In genomic region chrX:53321216-53321942, GRCh38 we compare ENCODE assay signal across 8 cellular contexts. TPM values are rescaled to one million over a fixed set of nuclear protein-coding genes. Genes with fewer than 3 reads are reported as not detected.
DNase-seq lines count a peak whose midpoint lies in the region; ATAC-seq, FAIRE-seq and TF ChIP-seq lines count a peak whose summit lies in the region.

No MANE protein-coding gene starts in this region.

- WGBS in A549 (ENCODE audit: missing lambda C conversion rate): 0% methylated on average over 3 of the region's 60 CpGs
- WGBS in liver: 1% methylated on average over 56 of the region's 60 CpGs

- in situ Hi-C loops in T47D (cut with HindIII; ENCODE audit: low pct_unique_long_range_greater_than_20kb, low sequenced_read_pairs): no loop called here

- no peaks in the 10 kb centered on the region for H3K9me3 ChIP-seq in A549
- no peaks in the 10 kb centered on the region; the same call in 1 of the 2 replicates for H3K9me3 ChIP-seq in HUES6 (ENCODE audit: control insufficient read depth, insufficient read depth, low read depth, low read length)
- no peaks in the 10 kb centered on the region for H3K9me3 ChIP-seq in liver (ENCODE audit: control insufficient read depth in 4 of 4, low read length in 3 of 4)
- H3K9me3 ChIP-seq in tibial artery: no peaks in the 10 kb centered on the region

- peak overlapping the region; percentile 89 for H3K4me3 ChIP-seq in A549
- peak overlapping the region; percentile 78 for H3K4me3 ChIP-seq in HUES6 (ENCODE audit: low read depth, low read length)
- peak overlapping the region; percentile 41 to 68 (median 51) for H3K4me3 ChIP-seq in liver (ENCODE audit: low read depth in 1 of 3, low read length in 3 of 3)
- H3K4me3 ChIP-seq in tibial artery: peak overlapping the region; percentile 55 to 71

- H3K27ac ChIP-seq in A549 (peak overlapping the region; percentile 63 to 86), HUES6 (ENCODE audit: low read depth, low read length) (no peak overlapping the region), liver (ENCODE audit: low read depth in 1 of 2, low read length in 2 of 2) (no peak overlapping the region), tibial artery (no peak overlapping the region)

- no peak for TF ChIP-seq EP300 in A549 (IDR thresholded peaks at IDR 0.05)

- intact Hi-C loops in tibial artery (cut with DNase I; ENCODE audit: low total_unique reads): no loop called here

- TF ChIP-seq POLR2A in A549 (IDR thresholded peaks at IDR 0.05; ENCODE audit: low read length): peak; percentile 63

- TF ChIP-seq RAD21 in A549 (conservative IDR thresholded peaks at IDR 0.05 in 1 of 2, IDR thresholded peaks at IDR 0.05 in 1 of 2): no peak
- no peak for TF ChIP-seq RAD21 in liver (IDR thresholded peaks at IDR 0.05)

- TF ChIP-seq CTCF in A549 (IDR thresholded peaks at IDR 0.05) (no peak), liver (IDR thresholded peaks at IDR 0.05; ENCODE audit: low read depth, low read length, missing input control) (no peak), tibial artery (IDR thresholded peaks at IDR 0.05) (no peak)

- no peak overlapping the region for H3K9ac ChIP-seq in HUES6 (ENCODE audit: low read length)
- H3K9ac ChIP-seq in liver (ENCODE audit: low read depth in 1 of 2, low read length in 2 of 2): no peak overlapping the region

- H3K36me3 ChIP-seq in HUES6 (ENCODE audit: control insufficient read depth, insufficient read depth, low read length) (no peaks in the 10 kb centered on the region), liver (ENCODE audit: control insufficient read depth in 4 of 4, insufficient read depth in 3 of 4, low read depth in 1 of 4, low read length in 3 of 4) (no peaks in the 10 kb centered on the region), tibial artery (no peaks in the 10 kb centered on the region)

- POLR2A ChIA-PET in A549 (lab: Yijun Ruan, JAX): no interaction called here

- peak overlapping the region; percentile 100 for H3K4me2 ChIP-seq in A549

- ATAC-seq in A549 (peak; percentile 51 to 63), HG03432 (IDR thresholded peaks at IDR 0.05; ENCODE audit: unreplicated experiment) (no peak), GM19455 (IDR thresholded peaks at IDR 0.05; ENCODE audit: unreplicated experiment) (no peak)

- no peak for DNase-seq in A549 (ENCODE audit: low read depth in 1 of 2, low spot score in 1 of 2)
- peak; percentile 32 to 68 for DNase-seq in T47D (ENCODE audit: low read depth in 1 of 2, low spot score in 1 of 2)
- no peak for DNase-seq in tibial artery
- no peak for DNase-seq in NCI-H1092 (lab: John Stamatoyannopoulos, UW)

- H3K27me3 ChIP-seq in HUES6 (ENCODE audit: control insufficient read depth, insufficient read depth, low read length) (peaks cover 78% of the 10 kb centered on the region), liver (ENCODE audit: control insufficient read depth in 4 of 4, insufficient read depth in 4 of 4, low read length in 3 of 4) (peaks cover 0 to 5% (median 1%) of the 10 kb centered on the region in 4 donors), tibial artery (no peaks in the 10 kb centered on the region)

- peaks cover 10% of the 10 kb centered on the region; the same call in 2 of the 3 replicates for H3K4me1 ChIP-seq in A549
- H3K4me1 ChIP-seq in HUES6 (ENCODE audit: control insufficient read depth, insufficient read depth, low read length): peaks cover 38% of the 10 kb centered on the region
- peaks cover 3 to 18% (median 11%) of the 10 kb centered on the region in 4 donors for H3K4me1 ChIP-seq in liver (ENCODE audit: control insufficient read depth in 4 of 4, insufficient read depth in 4 of 4, low read length in 3 of 4)
- peaks cover 0 to 30% (median 12%) of the 10 kb centered on the region in 4 donors for H3K4me1 ChIP-seq in tibial artery

- CTCF ChIA-PET in A549 (lab: Yijun Ruan, JAX): interaction anchor here (0.9 to 13.1 kb wide), 5 partner anchors 8 to 126 kb away, joined by 3 to 174 read pairs (median 19); partner anchors contain the start of gene IQSEC2

- FAIRE-seq in A549 (lab: Jason Lieb, UNC): no peak

TF ChIP-seq in A549, 52 proteins besides CTCF, POLR2A, EP300 and RAD21 (continues in another document):
- TF ChIP-seq, protein P1, sequence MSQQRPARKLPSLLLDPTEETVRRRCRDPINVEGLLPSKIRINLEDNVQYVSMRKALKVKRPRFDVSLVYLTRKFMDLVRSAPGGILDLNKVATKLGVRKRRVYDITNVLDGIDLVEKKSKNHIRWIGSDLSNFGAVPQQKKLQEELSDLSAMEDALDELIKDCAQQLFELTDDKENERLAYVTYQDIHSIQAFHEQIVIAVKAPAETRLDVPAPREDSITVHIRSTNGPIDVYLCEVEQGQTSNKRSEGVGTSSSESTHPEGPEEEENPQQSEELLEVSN (IDR thresholded peaks at IDR 0.05; ENCODE audit: borderline replicate concordance, low read depth): no peak
- no peak for TF ChIP-seq RFX5 (IDR thresholded peaks at IDR 0.05)
- no peak for TF ChIP-seq NPAS2 (CRISPR knock-in tag; IDR thresholded peaks at IDR 0.05; ENCODE audit: borderline replicate concordance)
- TF ChIP-seq CBX2 (IDR thresholded peaks at IDR 0.05; ENCODE audit: borderline replicate concordance, low read depth): no peak
- TF ChIP-seq RCOR1 (IDR thresholded peaks at IDR 0.05; ENCODE audit: low read depth, low read length): no peak
- TF ChIP-seq FOSL2 (IDR thresholded peaks at IDR 0.05): no peak
- TF ChIP-seq FOSL2 (CRISPR knock-in tag; IDR thresholded peaks at IDR 0.05): no peak
- TF ChIP-seq BCL3 (IDR thresholded peaks at IDR 0.05): no peak
- TF ChIP-seq ZNF302 (CRISPR knock-in tag; IDR thresholded peaks at IDR 0.05): no peak

TF ChIP-seq in liver, 16 proteins besides CTCF, POLR2A, EP300 and RAD21 (continues in another document):
- TF ChIP-seq EGR1 (IDR thresholded peaks at IDR 0.05; ENCODE audit: low read depth in 2 of 2) (no peak), HNF4G (IDR thresholded peaks at IDR 0.05) (no peak), GABPA (IDR thresholded peaks at IDR 0.05 in 1 of 2, conservative IDR thresholded peaks at IDR 0.05 in 1 of 2) (no peak), NR2F2 (IDR thresholded peaks at IDR 0.05) (no peak), TAF1 (conservative IDR thresholded peaks at IDR 0.05) (no peak), YY1 (IDR thresholded peaks at IDR 0.05) (no peak), SP1 (IDR thresholded peaks at IDR 0.05) (no peak), RXRA (IDR thresholded peaks at IDR 0.05) (no peak), FOXA2 (IDR thresholded peaks at IDR 0.05) (no peak), FOXA1 (IDR thresholded peaks at IDR 0.05) (no peak), JUND (IDR thresholded peaks at IDR 0.05) (no peak)
- TF ChIP-seq, protein P2, sequence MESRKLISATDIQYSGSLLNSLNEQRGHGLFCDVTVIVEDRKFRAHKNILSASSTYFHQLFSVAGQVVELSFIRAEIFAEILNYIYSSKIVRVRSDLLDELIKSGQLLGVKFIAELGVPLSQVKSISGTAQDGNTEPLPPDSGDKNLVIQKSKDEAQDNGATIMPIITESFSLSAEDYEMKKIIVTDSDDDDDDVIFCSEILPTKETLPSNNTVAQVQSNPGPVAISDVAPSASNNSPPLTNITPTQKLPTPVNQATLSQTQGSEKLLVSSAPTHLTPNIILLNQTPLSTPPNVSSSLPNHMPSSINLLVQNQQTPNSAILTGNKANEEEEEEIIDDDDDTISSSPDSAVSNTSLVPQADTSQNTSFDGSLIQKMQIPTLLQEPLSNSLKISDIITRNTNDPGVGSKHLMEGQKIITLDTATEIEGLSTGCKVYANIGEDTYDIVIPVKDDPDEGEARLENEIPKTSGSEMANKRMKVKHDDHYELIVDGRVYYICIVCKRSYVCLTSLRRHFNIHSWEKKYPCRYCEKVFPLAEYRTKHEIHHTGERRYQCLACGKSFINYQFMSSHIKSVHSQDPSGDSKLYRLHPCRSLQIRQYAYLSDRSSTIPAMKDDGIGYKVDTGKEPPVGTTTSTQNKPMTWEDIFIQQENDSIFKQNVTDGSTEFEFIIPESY (IDR thresholded peaks at IDR 0.05): no peak
- TF ChIP-seq, protein P3, sequence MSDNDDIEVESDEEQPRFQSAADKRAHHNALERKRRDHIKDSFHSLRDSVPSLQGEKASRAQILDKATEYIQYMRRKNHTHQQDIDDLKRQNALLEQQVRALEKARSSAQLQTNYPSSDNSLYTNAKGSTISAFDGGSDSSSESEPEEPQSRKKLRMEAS (IDR thresholded peaks at IDR 0.05): no peak
- TF ChIP-seq, protein P4, sequence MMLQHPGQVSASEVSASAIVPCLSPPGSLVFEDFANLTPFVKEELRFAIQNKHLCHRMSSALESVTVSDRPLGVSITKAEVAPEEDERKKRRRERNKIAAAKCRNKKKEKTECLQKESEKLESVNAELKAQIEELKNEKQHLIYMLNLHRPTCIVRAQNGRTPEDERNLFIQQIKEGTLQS (IDR thresholded peaks at IDR 0.05): no peak
- TF ChIP-seq, protein P5, sequence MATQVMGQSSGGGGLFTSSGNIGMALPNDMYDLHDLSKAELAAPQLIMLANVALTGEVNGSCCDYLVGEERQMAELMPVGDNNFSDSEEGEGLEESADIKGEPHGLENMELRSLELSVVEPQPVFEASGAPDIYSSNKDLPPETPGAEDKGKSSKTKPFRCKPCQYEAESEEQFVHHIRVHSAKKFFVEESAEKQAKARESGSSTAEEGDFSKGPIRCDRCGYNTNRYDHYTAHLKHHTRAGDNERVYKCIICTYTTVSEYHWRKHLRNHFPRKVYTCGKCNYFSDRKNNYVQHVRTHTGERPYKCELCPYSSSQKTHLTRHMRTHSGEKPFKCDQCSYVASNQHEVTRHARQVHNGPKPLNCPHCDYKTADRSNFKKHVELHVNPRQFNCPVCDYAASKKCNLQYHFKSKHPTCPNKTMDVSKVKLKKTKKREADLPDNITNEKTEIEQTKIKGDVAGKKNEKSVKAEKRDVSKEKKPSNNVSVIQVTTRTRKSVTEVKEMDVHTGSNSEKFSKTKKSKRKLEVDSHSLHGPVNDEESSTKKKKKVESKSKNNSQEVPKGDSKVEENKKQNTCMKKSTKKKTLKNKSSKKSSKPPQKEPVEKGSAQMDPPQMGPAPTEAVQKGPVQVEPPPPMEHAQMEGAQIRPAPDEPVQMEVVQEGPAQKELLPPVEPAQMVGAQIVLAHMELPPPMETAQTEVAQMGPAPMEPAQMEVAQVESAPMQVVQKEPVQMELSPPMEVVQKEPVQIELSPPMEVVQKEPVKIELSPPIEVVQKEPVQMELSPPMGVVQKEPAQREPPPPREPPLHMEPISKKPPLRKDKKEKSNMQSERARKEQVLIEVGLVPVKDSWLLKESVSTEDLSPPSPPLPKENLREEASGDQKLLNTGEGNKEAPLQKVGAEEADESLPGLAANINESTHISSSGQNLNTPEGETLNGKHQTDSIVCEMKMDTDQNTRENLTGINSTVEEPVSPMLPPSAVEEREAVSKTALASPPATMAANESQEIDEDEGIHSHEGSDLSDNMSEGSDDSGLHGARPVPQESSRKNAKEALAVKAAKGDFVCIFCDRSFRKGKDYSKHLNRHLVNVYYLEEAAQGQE (IDR thresholded peaks at IDR 0.05): no peak

RNA-seq across cellular contexts. Expression of gene IQSEC2, which starts 40.0 kb away (rescaled TPM):
- 28.3 and 45.3 TPM in 2 replicates for polyA plus RNA-seq in A549 (2011; rRNA removed)
- 30.6 and 35.6 TPM in 2 replicates for polyA plus RNA-seq in A549 (2012; cell fraction: cytosol; rRNA removed)
- polyA plus RNA-seq in A549 (2012; cell fraction: nucleus; rRNA removed): 22.9 and 25.9 TPM in 2 replicates
- 31.9 to 41.4 TPM (median 37.6 TPM) in 3 replicates for polyA plus RNA-seq in A549 (2017; fragmentation: RNase III; extraction: RNeasy Plus Mini Kit Qiagen cat#74134 plus additional on column Dnase treatment)
- polyA minus RNA-seq in A549 (2011; rRNA and poly(A)+ RNA removed): 37.6 and 40.7 TPM in 2 replicates
- 1 to 10 TPM; 1.0 to 2.1 TPM for total RNA-seq in liver
- 1 to 10 TPM in 1 of 2 donors, under 1 TPM in 1; 0.40 to 1.8 TPM for polyA plus RNA-seq in liver

Comparison
In these comparisons a context has a peak if more than half of its experiments do, and no peak if none do; other contexts are left out.
1. ATAC-seq: peak in A549 (2 of 2); none in HG03432 (single experiment) and GM19455 (single experiment).
2. DNase-seq: peak in T47D (2 of 2); none in A549 (0 of 2), tibial artery (0 of 2) and NCI-H1092 (single experiment).
3. H3K27ac ChIP-seq: peak in A549 (2 of 2); none in HUES6 (single experiment), liver (0 of 2) and tibial artery (0 of 2).
4. RNA of gene IQSEC2, which starts 40.0 kb away (polyA plus RNA-seq): 22.9 to 45.3 TPM in A549; 0.40 to 1.8 TPM in liver; every median in the first group is over 4 times any median in the second.
5. Peak in every context shown above with its lines, with median percentiles within 50 percentile points of each other: H3K4me3 ChIP-seq.